14 cellular contexts compared by ENCODE assay signal in genomic region chr12:104680506-104680905, GRCh38.
A peak's percentile ranks its signal among the peaks of the same experiment; 100 is the strongest.
DNase-seq lines count a peak whose midpoint lies in the region; ATAC-seq, FAIRE-seq and TF ChIP-seq lines count a peak whose summit lies in the region.
"Had no signal": no experiment of that assay in that cellular context is flagged by ENCODE, and none has a peak within 500 bp of the region (broad histone marks: within the 10 kb centered on the region; RNA-seq: fewer than 3 reads in every experiment).

No MANE protein-coding gene starts in this region.

- H3K27ac Mint-ChIP-seq in T-cell = peak overlapping the region; percentile 4 to 44

- CTCF ChIA-PET in T-cell (lab: Charles Lee) = no interaction called here

- no peaks in the 10 kb centered on the region for H3K36me3 ChIP-seq in tibial artery
- H3K36me3 ChIP-seq: gastrocnemius medialis had no signal

- H3K27me3 Mint-ChIP-seq in T-cell = no peaks in the 10 kb centered on the region

- TF ChIP-seq CTCF in tibial artery (IDR thresholded peaks at IDR 0.05) = no peak

- no peaks in the 10 kb centered on the region for H3K9me3 Mint-ChIP-seq in T-cell
- H3K9me3 Mint-ChIP-seq: neural crest cell had no signal

- peak; percentile 37 for DNase-seq in stimulated activated CD4-positive, alpha-beta T cell treated with anti-CD3 and anti-CD28 coated beads, Interleukin-4, amount 100 ng/mL, for 24 hours
- DNase-seq in stimulated activated CD4-positive, alpha-beta T cell treated with anti-CD3 and anti-CD28 coated beads, Interleukin-4, amount 100 ng/mL, for 4 hours = no peak
- no peak for DNase-seq in T-cell
- peak; percentile 11 for DNase-seq in dermis blood vessel endothelial cell
- DNase-seq in NCI-H2196 (lab: John Stamatoyannopoulos, UW; ENCODE audit: unreplicated experiment) = no peak
- DNase-seq in T1000 (lab: John Stamatoyannopoulos, UW) = no peak
- DNase-seq in GM12892 (ENCODE audit: insufficient read length) = no peak
- no peak for DNase-seq in tibial artery
- DNase-seq: anterior cingulate cortex, gastrocnemius medialis, NCI-H1105, trophoblast cell had no signal

- intact Hi-C loops in tibial artery (cut with DNase I; ENCODE audit: low total_unique reads) = no loop called here

- no peaks in the 10 kb centered on the region for H3K27me3 ChIP-seq in tibial artery
- H3K27me3 ChIP-seq: gastrocnemius medialis had no signal

- no peak overlapping the region for H3K27ac ChIP-seq in tibial artery
- H3K27ac ChIP-seq: gastrocnemius medialis had no signal

- POLR2A ChIA-PET in T-cell (lab: Charles Lee) = interaction anchor here in 1 of 2 donors (0.6 kb wide), 1 partner anchor 306 kb away, joined by 3 read pairs; the partner anchor contains the start of gene NOPCHAP1

- FAIRE-seq in GM12892 (lab: Jason Lieb, UNC) = no peak
- FAIRE-seq: TTC549 had no signal

- H3K4me3 Mint-ChIP-seq in T-cell = no peak overlapping the region
- H3K4me3 Mint-ChIP-seq: neural crest cell had no signal

- no peak for ATAC-seq in T-cell (replicated peaks in 1 of 4)
- ATAC-seq: gastrocnemius medialis had no signal

- H3K4me3 ChIP-seq in tibial artery = no peak overlapping the region
- H3K4me3 ChIP-seq: gastrocnemius medialis had no signal

- H3K36me3 Mint-ChIP-seq in T-cell = no peaks in the 10 kb centered on the region

- no peak for TF ChIP-seq POLR2A in GM12892 (IDR thresholded peaks at IDR 0.05; ENCODE audit: low read depth, low read length)

- H3K4me1 ChIP-seq in tibial artery = peaks cover 0 to 11% (median 9%) of the 10 kb centered on the region in 4 donors
- H3K4me1 ChIP-seq: gastrocnemius medialis had no signal

- no peaks in the 10 kb centered on the region for H3K9me3 ChIP-seq in tibial artery
- H3K9me3 ChIP-seq: gastrocnemius medialis had no signal

- peaks cover 59 to 84% (median 79%) of the 10 kb centered on the region in 3 donors for H3K4me1 Mint-ChIP-seq in T-cell

Comparison
In these comparisons a context has a peak if more than half of its experiments do, and no peak if none do; other contexts are left out.
1. DNase-seq: peak in stimulated activated CD4-positive, alpha-beta T cell treated with anti-CD3 and anti-CD28 coated beads, Interleukin-4, amount 100 ng/mL, for 24 hours (single experiment) and dermis blood vessel endothelial cell (single experiment); none in stimulated activated CD4-positive, alpha-beta T cell treated with anti-CD3 and anti-CD28 coated beads, Interleukin-4, amount 100 ng/mL, for 4 hours (0 of 2), T-cell (0 of 34), NCI-H2196 (single experiment), T1000 (single experiment), GM12892 (single experiment) and tibial artery (0 of 2).